ENCODE assay signal across 14 cellular contexts in the genomic region with DNA sequence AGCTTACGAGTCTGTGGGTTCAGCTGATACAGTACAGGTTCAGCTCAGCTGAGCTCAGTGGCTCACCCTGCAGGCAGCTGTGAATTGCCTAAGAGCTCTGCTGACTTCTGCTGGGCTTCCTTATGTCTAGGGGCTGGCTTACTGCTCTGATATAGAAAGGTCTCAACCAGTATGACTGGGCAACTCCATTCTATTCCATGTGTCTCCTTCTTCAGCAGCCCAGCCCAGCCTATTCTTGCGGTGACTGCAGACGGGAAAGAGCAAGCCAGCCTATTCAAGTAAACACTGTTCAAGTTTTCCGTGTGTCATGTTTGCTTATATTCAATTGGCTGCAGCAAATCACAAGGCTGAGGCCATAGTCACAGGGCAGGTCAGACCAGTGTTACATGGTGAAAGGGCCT.
A peak's percentile ranks its signal among the peaks of the same experiment; 100 is the strongest.
DNase-seq lines count a peak whose midpoint lies in the region; ATAC-seq and TF ChIP-seq lines count a peak whose summit lies in the region.
"Had no signal": no experiment of that assay in that cellular context is flagged by ENCODE, and none has a peak within 500 bp of the region (broad histone marks: within the 10 kb centered on the region; RNA-seq: fewer than 3 reads in every experiment).

No MANE protein-coding gene starts in this region.

- no peak overlapping the region for H3K4me3 ChIP-seq in cardiac muscle cell
- H3K4me3 ChIP-seq: BLaER1, coronary artery had no signal

- ATAC-seq in Right ventricle myocardium superior (ENCODE audit: poor library complexity) (no peak), GM21737 (IDR thresholded peaks at IDR 0.05; ENCODE audit: unreplicated experiment) (no peak), HG03460 (IDR thresholded peaks at IDR 0.05; ENCODE audit: unreplicated experiment) (no peak)

- no peak overlapping the region for H3K27ac ChIP-seq in cardiac muscle cell
- H3K27ac ChIP-seq: BLaER1, coronary artery had no signal

- H3K27me3 ChIP-seq in cardiac muscle cell = no peaks in the 10 kb centered on the region
- H3K27me3 ChIP-seq: BLaER1 had no signal

- H3K9me3 ChIP-seq in cardiac muscle cell (ENCODE audit: low read depth) = no peaks in the 10 kb centered on the region
- H3K9me3 ChIP-seq: BLaER1 had no signal

- DNase-seq in cardiac muscle cell (ENCODE audit: low read depth in 1 of 2, low spot score in 1 of 2) (peak; percentile 1 to 22), Right ventricle myocardium superior (no peak), SHP77 (lab: John Stamatoyannopoulos, UW) (peak; percentile 14 to 49), glomerular visceral epithelial cell (ENCODE audit: extremely low spot score) (peak; percentile 8), NCI-H2171 (lab: John Stamatoyannopoulos, UW) (no peak), globus pallidus (ENCODE audit: low spot score) (no peak)
- DNase-seq: HCEC 1CT, immature natural killer cell, KG1, retina had no signal

- intact Hi-C loops in Right ventricle myocardium superior (cut with DNase I) = no loop called here

- no peaks in the 10 kb centered on the region for H3K4me1 ChIP-seq in cardiac muscle cell (ENCODE audit: low read depth)
- H3K4me1 ChIP-seq: BLaER1 had no signal

- TF ChIP-seq CTCF in cardiac muscle cell (IDR thresholded peaks at IDR 0.05; ENCODE audit: low read depth, low read length) = peak; percentile 2

- no peaks in the 10 kb centered on the region for H3K36me3 ChIP-seq in cardiac muscle cell
- H3K36me3 ChIP-seq: BLaER1 had no signal

Comparison
In these comparisons a context has a peak if more than half of its experiments do, and no peak if none do; other contexts are left out.
1. DNase-seq: peak in cardiac muscle cell (2 of 2), SHP77 (2 of 2) and glomerular visceral epithelial cell (single experiment); none in Right ventricle myocardium superior (single experiment), NCI-H2171 (single experiment) and globus pallidus (single experiment).